ENCODE assay signal across 8 cellular contexts in genomic region chr3:191051037-191051436, GRCh38.
DNase-seq lines count a peak whose midpoint lies in the region; ATAC-seq, FAIRE-seq and TF ChIP-seq lines count a peak whose summit lies in the region.

No MANE protein-coding gene starts in this region.

- intact Hi-C loops in kidney (cut with DNase I): no loop called here
- intact Hi-C loops in ascending aorta (cut with DNase I): loop anchor here (10.0 kb wide), 1 partner anchor 166 kb away; no protein-coding TSS in a partner anchor

- peak; percentile 57 for TF ChIP-seq CTCF in AG04450 (IDR thresholded peaks at IDR 0.05; ENCODE audit: low read depth, low read length)
- peak; percentile 53 for TF ChIP-seq CTCF in LNCAP (IDR thresholded peaks at IDR 0.05)
- TF ChIP-seq CTCF in kidney (IDR thresholded peaks at IDR 0.05; ENCODE audit: borderline replicate concordance, extremely low read depth, insufficient read depth): peak; percentile 35
- peak in 1 of 3 experiments; percentile 44 for TF ChIP-seq CTCF in ascending aorta (IDR thresholded peaks at IDR 0.05)

- POLR2A ChIA-PET in AG04450 (lab: Yijun Ruan, JAX): no interaction called here

- no peak overlapping the region for H3K4me3 ChIP-seq in AG04450 (ENCODE audit: low read depth, low read length)
- H3K4me3 ChIP-seq in kidney (ENCODE audit: low read length in 2 of 2): no peak overlapping the region
- H3K4me3 ChIP-seq in ascending aorta: no peak overlapping the region

- no peak overlapping the region for H3K9ac ChIP-seq in kidney (ENCODE audit: low read length in 2 of 2)

- DNase-seq in AG04450 (ENCODE audit: low read depth, low spot score) (no peak), kidney (no peak), ascending aorta (ENCODE audit: low spot score in 2 of 2) (no peak), mesenteric fat pad (ENCODE audit: low spot score) (no peak)
- no peak for DNase-seq in activated CD4-positive, alpha-beta T cell treated with anti-CD3 and anti-CD28 coated beads, Interleukin-2, amount 50 U/mL, for 1 hour

- H3K36me3 ChIP-seq in kidney (ENCODE audit: control insufficient read depth in 1 of 2, insufficient read depth in 2 of 2, low read length in 2 of 2): no peaks in the 10 kb centered on the region
- no peaks in the 10 kb centered on the region for H3K36me3 ChIP-seq in ascending aorta

- no peak overlapping the region for H3K27ac ChIP-seq in AG04450 (ENCODE audit: low read depth, low read length)
- H3K27ac ChIP-seq in kidney (ENCODE audit: low read depth in 2 of 2, low read length in 2 of 2): no peak overlapping the region
- H3K27ac ChIP-seq in ascending aorta: no peak overlapping the region

- H3K9me3 ChIP-seq in AG04450 (ENCODE audit: control insufficient read depth, insufficient read depth, low read length) (no peaks in the 10 kb centered on the region), kidney (ENCODE audit: control insufficient read depth in 1 of 2, low read length in 2 of 2) (no peaks in the 10 kb centered on the region), ascending aorta (no peaks in the 10 kb centered on the region)

- H3K4me1 ChIP-seq in kidney (ENCODE audit: control insufficient read depth in 1 of 2, insufficient read depth in 1 of 2, low read depth in 1 of 2, low read length in 2 of 2): no peaks in the 10 kb centered on the region
- H3K4me1 ChIP-seq in ascending aorta: no peaks in the 10 kb centered on the region

- peak; percentile 54 for ATAC-seq in GM18502 (IDR thresholded peaks at IDR 0.05; ENCODE audit: poor library complexity, unreplicated experiment)

- no peaks in the 10 kb centered on the region for H3K27me3 ChIP-seq in AG04450 (ENCODE audit: control insufficient read depth, insufficient read depth, low read length)
- no peaks in the 10 kb centered on the region for H3K27me3 ChIP-seq in ascending aorta

- CTCF ChIA-PET in AG04450 (lab: Charles Lee): interaction anchor here (0.6 to 10.1 kb wide), 28 partner anchors 9 to 1393 kb away, joined by 3 to 211 read pairs (median 4); partner anchors contain the start of genes CLDN1 and GMNC

- FAIRE-seq in TTC549 (lab: Jason Lieb, UNC) (peak; percentile 79), kidney (lab: Jason Lieb, UNC) (peak; percentile 96)
